13 cellular contexts compared by ENCODE assay signal in the genomic region with DNA sequence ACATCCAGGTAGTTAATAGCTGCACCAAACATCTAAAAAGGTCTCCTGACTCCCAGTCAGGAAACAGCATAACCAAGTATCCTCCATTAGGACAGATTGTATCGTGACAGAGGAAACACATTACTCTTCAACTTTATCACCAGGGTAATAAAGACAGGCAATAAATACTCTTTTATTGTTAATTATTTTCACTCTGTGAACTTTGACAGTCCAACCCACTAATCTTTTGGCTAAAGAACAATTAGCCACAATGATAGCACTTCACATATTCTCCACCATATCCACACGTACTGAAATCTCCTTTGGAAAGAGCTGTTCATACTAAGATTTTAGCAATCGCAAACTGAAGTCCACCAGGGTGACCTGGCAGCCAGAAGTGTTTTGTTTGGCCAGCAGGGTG.
"Had no signal": no experiment of that assay in that cellular context is flagged by ENCODE, and none has a peak within 500 bp of the region (broad histone marks: within the 10 kb centered on the region; RNA-seq: fewer than 3 reads in every experiment).

No MANE protein-coding gene starts in this region.

- H3K27me3 Mint-ChIP-seq: memory B cell had no signal

- FAIRE-seq: bronchial epithelial cell, urothelium cell line had no signal

- H3K4me3 ChIP-seq: dorsolateral prefrontal cortex, testis had no signal

- DNase-seq: activated CD4-positive, alpha-beta T cell treated with anti-CD3 and anti-CD28 coated beads, Interleukin-2, amount 10 ng/mL, durations not matched to agents 7 days and 5 days; activated CD4-positive, CD25-positive, alpha-beta regulatory T cell; dorsolateral prefrontal cortex; foreskin keratinocyte; left cardiac atrium; stimulated activated CD4-positive, alpha-beta T cell treated with anti-CD3 and anti-CD28 coated beads, Interleukin-4, amount 100 ng/mL, for 4 hours; stimulated activated naive CD8-positive, alpha-beta T cell treated with anti-CD3 and anti-CD28 coated beads, Interleukin-15, amount 100 ng/mL, for 72 hours; T-helper 17 cell; testis had no signal

- H3K27ac ChIP-seq: dorsolateral prefrontal cortex, foreskin keratinocyte had no signal

- ATAC-seq: foreskin keratinocyte, left cardiac atrium, T-helper 17 cell had no signal

- H3K9me3 ChIP-seq: testis had no signal

- H3K27me3 ChIP-seq: dorsolateral prefrontal cortex, foreskin keratinocyte, testis had no signal

- H3K4me3 Mint-ChIP-seq: activated CD4-positive, alpha-beta T cell treated with anti-CD3 and anti-CD28 coated beads, Interleukin-2, amount 10 ng/mL, durations not matched to agents 7 days and 5 days; memory B cell; stimulated activated naive CD8-positive, alpha-beta T cell treated with anti-CD3 and anti-CD28 coated beads, Interleukin-15, amount 100 ng/mL, for 72 hours; T-helper 17 cell had no signal

- H3K27ac Mint-ChIP-seq: activated CD4-positive, alpha-beta T cell treated with anti-CD3 and anti-CD28 coated beads, Interleukin-2, amount 10 ng/mL, durations not matched to agents 7 days and 5 days; activated naive CD4-positive, alpha-beta T cell treated with anti-CD3 and anti-CD28 coated beads, Interleukin-2, amount 50 U/mL, for 72 hours; memory B cell; stimulated activated naive CD8-positive, alpha-beta T cell treated with anti-CD3 and anti-CD28 coated beads, Interleukin-15, amount 100 ng/mL, for 72 hours; T-helper 17 cell had no signal

- H3K36me3 Mint-ChIP-seq: activated naive CD4-positive, alpha-beta T cell treated with anti-CD3 and anti-CD28 coated beads, Interleukin-2, amount 50 U/mL, for 72 hours had no signal

- H3K9me3 Mint-ChIP-seq: activated CD4-positive, alpha-beta T cell treated with anti-CD3 and anti-CD28 coated beads, Interleukin-2, amount 10 ng/mL, durations not matched to agents 7 days and 5 days; activated naive CD4-positive, alpha-beta T cell treated with anti-CD3 and anti-CD28 coated beads, Interleukin-2, amount 50 U/mL, for 72 hours; memory B cell; stimulated activated naive CD8-positive, alpha-beta T cell treated with anti-CD3 and anti-CD28 coated beads, Interleukin-15, amount 100 ng/mL, for 72 hours had no signal
